Comparison of ENCODE assay signal across 1 cellular context in genomic region chr7:115740043-115740442, GRCh38.
TF ChIP-seq lines count a peak whose summit lies in the region.

No MANE protein-coding gene starts in this region.

TF ChIP-seq in HEK293, 187 proteins besides CTCF, POLR2A, EP300 and RAD21 (continues in another document):
- no peak for TF ChIP-seq TSHZ1 (tag by site-specific recombination; IDR thresholded peaks at IDR 0.05; ENCODE audit: borderline replicate concordance)
- TF ChIP-seq GFI1B (tag by site-specific recombination; IDR thresholded peaks at IDR 0.05): peak; percentile 40; the same call in 1 of the 2 replicates
- no peak for TF ChIP-seq OVOL3 (tag by site-specific recombination; IDR thresholded peaks at IDR 0.05)
- TF ChIP-seq ZXDB (tag by site-specific recombination; IDR thresholded peaks at IDR 0.05): peak; percentile 56; the same call in 1 of the 2 replicates
- TF ChIP-seq ZNF433 (tag by site-specific recombination; IDR thresholded peaks at IDR 0.05; ENCODE audit: low read depth): peak; percentile 94
- TF ChIP-seq ZNF530 (tag by site-specific recombination; IDR thresholded peaks at IDR 0.05; ENCODE audit: low read depth): peak; percentile 73; the same call in 1 of the 2 replicates
- TF ChIP-seq ZNF510 (tag by site-specific recombination; IDR thresholded peaks at IDR 0.05; ENCODE audit: insufficient replicate concordance): peak; percentile 89
- peak; percentile 82 for TF ChIP-seq ZNF623 (tag by site-specific recombination; IDR thresholded peaks at IDR 0.05)
- TF ChIP-seq ZBTB7A (tag by site-specific recombination; IDR thresholded peaks at IDR 0.05; ENCODE audit: low read depth): no peak
- TF ChIP-seq AEBP2 (tag by site-specific recombination; IDR thresholded peaks at IDR 0.05; ENCODE audit: borderline replicate concordance): peak; percentile 44; the same call in 1 of the 2 replicates
- TF ChIP-seq ZBTB11 (tag by site-specific recombination; conservative IDR thresholded peaks at IDR 0.05; ENCODE audit: low read depth): peak; percentile 85
- TF ChIP-seq ZNF518A (tag by site-specific recombination; conservative IDR thresholded peaks at IDR 0.05; ENCODE audit: low read depth): peak; percentile 91
- TF ChIP-seq ZNF704 (tag by site-specific recombination; IDR thresholded peaks at IDR 0.05): 0 out of 2 replicates have a peak, but pooled peaks have one; percentile 68
- 0 out of 2 replicates have a peak, but pooled peaks have one; percentile 54 for TF ChIP-seq ZNF514 (tag by site-specific recombination; IDR thresholded peaks at IDR 0.05)
- no peak for TF ChIP-seq ZNF132 (tag by site-specific recombination; IDR thresholded peaks at IDR 0.05; ENCODE audit: borderline replicate concordance)
- peak; percentile 96 for TF ChIP-seq ZNF394 (tag by site-specific recombination; IDR thresholded peaks at IDR 0.05; ENCODE audit: borderline replicate concordance)
- TF ChIP-seq ZNF138 (tag by site-specific recombination; IDR thresholded peaks at IDR 0.05; ENCODE audit: borderline replicate concordance): 0 out of 2 replicates have a peak, but pooled peaks have one; percentile 66
- TF ChIP-seq ZNF707 (tag by site-specific recombination; IDR thresholded peaks at IDR 0.05): no peak
- peak; percentile 66; the same call in 1 of the 2 replicates for TF ChIP-seq ZNF501 (tag by site-specific recombination; IDR thresholded peaks at IDR 0.05)
- peak; percentile 75; the same call in 1 of the 2 replicates for TF ChIP-seq ZNF354C (tag by site-specific recombination; IDR thresholded peaks at IDR 0.05; ENCODE audit: borderline replicate concordance, low read depth)
- TF ChIP-seq ZNF19 (tag by site-specific recombination; IDR thresholded peaks at IDR 0.05; ENCODE audit: low read depth): peak; percentile 84; the same call in 1 of the 2 replicates
- peak; percentile 82; the same call in 1 of the 2 replicates for TF ChIP-seq ZBTB1 (tag by site-specific recombination; IDR thresholded peaks at IDR 0.05)
- peak; percentile 29; the same call in 1 of the 2 replicates for TF ChIP-seq SP3 (tag by site-specific recombination; IDR thresholded peaks at IDR 0.05)
- TF ChIP-seq ZNF544 (tag by site-specific recombination; IDR thresholded peaks at IDR 0.05): no peak
- TF ChIP-seq ZNF76 (tag by site-specific recombination; IDR thresholded peaks at IDR 0.05; ENCODE audit: borderline replicate concordance, low read depth): no peak
- TF ChIP-seq ZNF629 (tag by site-specific recombination; IDR thresholded peaks at IDR 0.05): 0 out of 2 replicates have a peak, but pooled peaks have one; percentile 52
- TF ChIP-seq ZNF202 (tag by site-specific recombination; IDR thresholded peaks at IDR 0.05; ENCODE audit: borderline replicate concordance): peak; percentile 97
- peak; percentile 94 for TF ChIP-seq ZNF555 (tag by site-specific recombination; conservative IDR thresholded peaks at IDR 0.05)
- peak; percentile 67 for TF ChIP-seq ZNF529 (tag by site-specific recombination; IDR thresholded peaks at IDR 0.05; ENCODE audit: insufficient replicate concordance)
- TF ChIP-seq ZNF169 (tag by site-specific recombination; IDR thresholded peaks at IDR 0.05): no peak
- TF ChIP-seq BCL6B (tag by site-specific recombination; IDR thresholded peaks at IDR 0.05): no peak
- 0 out of 2 replicates have a peak, but pooled peaks have one; percentile 32 for TF ChIP-seq ZNF341 (tag by site-specific recombination; IDR thresholded peaks at IDR 0.05; ENCODE audit: low read depth)
- peak; percentile 80 for TF ChIP-seq ZNF664 (tag by site-specific recombination; IDR thresholded peaks at IDR 0.05)
- peak; percentile 95 for TF ChIP-seq ZNF426 (tag by site-specific recombination; IDR thresholded peaks at IDR 0.05)
- TF ChIP-seq ZFP3 (tag by site-specific recombination; IDR thresholded peaks at IDR 0.05; ENCODE audit: low read depth): peak; percentile 48; the same call in 1 of the 2 replicates
- TF ChIP-seq ZNF558 (tag by site-specific recombination; IDR thresholded peaks at IDR 0.05): peak; percentile 82; the same call in 1 of the 2 replicates
- TF ChIP-seq HIC1 (tag by site-specific recombination; IDR thresholded peaks at IDR 0.05): no peak
- TF ChIP-seq ZNF266 (tag by site-specific recombination; IDR thresholded peaks at IDR 0.05; ENCODE audit: low read depth): peak; percentile 78
- no peak for TF ChIP-seq TRIM28 (IDR thresholded peaks at IDR 0.05; ENCODE audit: borderline replicate concordance, low read length)
